ENCODE assay signal across 1 cellular context in the genomic region with DNA sequence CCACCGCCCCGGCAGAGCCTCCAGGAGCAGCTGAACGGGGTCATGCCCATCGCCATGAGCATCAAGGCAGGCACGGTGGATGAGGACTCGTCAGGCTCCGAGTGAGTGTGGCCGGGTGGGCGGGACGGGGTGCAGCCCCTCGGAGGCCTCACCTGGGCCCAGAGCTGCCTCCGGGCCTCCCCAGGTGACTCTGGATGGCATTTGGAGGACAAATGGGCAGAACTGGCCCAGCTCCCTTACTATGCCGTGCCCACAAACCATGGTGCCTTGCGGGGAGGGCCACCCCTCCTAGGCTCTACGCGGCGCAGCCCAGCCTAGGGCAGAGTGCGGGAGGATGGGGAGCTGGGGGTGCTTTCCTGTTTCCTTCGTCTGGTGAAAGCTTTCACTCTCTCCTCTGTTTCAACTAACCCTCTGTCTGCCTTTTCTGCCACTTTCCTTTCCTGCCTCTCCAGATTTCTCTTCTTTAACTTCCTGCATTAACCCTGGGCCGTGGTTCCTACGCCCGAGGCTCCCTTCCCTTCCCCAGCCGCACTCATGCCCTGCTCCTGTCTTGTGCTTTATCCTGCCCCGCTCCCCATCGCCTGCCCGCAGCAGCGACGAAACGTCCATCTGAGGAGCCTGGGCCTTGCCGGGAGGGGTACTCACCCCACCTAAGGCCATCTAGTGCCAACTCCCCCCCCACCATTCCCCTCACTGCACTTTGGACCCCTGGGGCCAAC.
TF ChIP-seq lines count a peak whose summit lies in the region.

No MANE protein-coding gene starts in this region.

TF ChIP-seq in A549, 52 proteins besides CTCF, POLR2A, EP300 and RAD21:
- TF ChIP-seq, protein P1, sequence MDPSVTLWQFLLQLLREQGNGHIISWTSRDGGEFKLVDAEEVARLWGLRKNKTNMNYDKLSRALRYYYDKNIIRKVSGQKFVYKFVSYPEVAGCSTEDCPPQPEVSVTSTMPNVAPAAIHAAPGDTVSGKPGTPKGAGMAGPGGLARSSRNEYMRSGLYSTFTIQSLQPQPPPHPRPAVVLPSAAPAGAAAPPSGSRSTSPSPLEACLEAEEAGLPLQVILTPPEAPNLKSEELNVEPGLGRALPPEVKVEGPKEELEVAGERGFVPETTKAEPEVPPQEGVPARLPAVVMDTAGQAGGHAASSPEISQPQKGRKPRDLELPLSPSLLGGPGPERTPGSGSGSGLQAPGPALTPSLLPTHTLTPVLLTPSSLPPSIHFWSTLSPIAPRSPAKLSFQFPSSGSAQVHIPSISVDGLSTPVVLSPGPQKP (IDR thresholded peaks at IDR 0.05; ENCODE audit: low read depth, low read length): no peak
- no peak for TF ChIP-seq RARB (CRISPR knock-in tag; IDR thresholded peaks at IDR 0.05)
- TF ChIP-seq KDM5A (IDR thresholded peaks at IDR 0.05): no peak
- TF ChIP-seq GATA3 (IDR thresholded peaks at IDR 0.05; ENCODE audit: borderline replicate concordance): no peak
- TF ChIP-seq JUNB (IDR thresholded peaks at IDR 0.05): no peak
- no peak for TF ChIP-seq RNF2 (IDR thresholded peaks at IDR 0.05; ENCODE audit: borderline replicate concordance, low read depth)
- no peak for TF ChIP-seq BCL3 (IDR thresholded peaks at IDR 0.05)
- TF ChIP-seq CHD4 (IDR thresholded peaks at IDR 0.05; ENCODE audit: borderline replicate concordance): no peak
- no peak for TF ChIP-seq FOXS1 (CRISPR knock-in tag; IDR thresholded peaks at IDR 0.05)
- TF ChIP-seq HOXB13 (CRISPR knock-in tag; IDR thresholded peaks at IDR 0.05; ENCODE audit: low read depth): no peak
- TF ChIP-seq ATOH8 (CRISPR knock-in tag; IDR thresholded peaks at IDR 0.05; ENCODE audit: low read depth): no peak
- TF ChIP-seq PHF8 (IDR thresholded peaks at IDR 0.05; ENCODE audit: borderline replicate concordance, low read depth): no peak
- no peak for TF ChIP-seq RFX5 (IDR thresholded peaks at IDR 0.05)
- no peak for TF ChIP-seq NR3C1 (IDR thresholded peaks at IDR 0.05)
- no peak for TF ChIP-seq EHF (CRISPR knock-in tag; IDR thresholded peaks at IDR 0.05)
- no peak for TF ChIP-seq KDM1A (IDR thresholded peaks at IDR 0.05; ENCODE audit: low read depth)
- no peak for TF ChIP-seq CBX8 (IDR thresholded peaks at IDR 0.05)
- TF ChIP-seq, protein P2, sequence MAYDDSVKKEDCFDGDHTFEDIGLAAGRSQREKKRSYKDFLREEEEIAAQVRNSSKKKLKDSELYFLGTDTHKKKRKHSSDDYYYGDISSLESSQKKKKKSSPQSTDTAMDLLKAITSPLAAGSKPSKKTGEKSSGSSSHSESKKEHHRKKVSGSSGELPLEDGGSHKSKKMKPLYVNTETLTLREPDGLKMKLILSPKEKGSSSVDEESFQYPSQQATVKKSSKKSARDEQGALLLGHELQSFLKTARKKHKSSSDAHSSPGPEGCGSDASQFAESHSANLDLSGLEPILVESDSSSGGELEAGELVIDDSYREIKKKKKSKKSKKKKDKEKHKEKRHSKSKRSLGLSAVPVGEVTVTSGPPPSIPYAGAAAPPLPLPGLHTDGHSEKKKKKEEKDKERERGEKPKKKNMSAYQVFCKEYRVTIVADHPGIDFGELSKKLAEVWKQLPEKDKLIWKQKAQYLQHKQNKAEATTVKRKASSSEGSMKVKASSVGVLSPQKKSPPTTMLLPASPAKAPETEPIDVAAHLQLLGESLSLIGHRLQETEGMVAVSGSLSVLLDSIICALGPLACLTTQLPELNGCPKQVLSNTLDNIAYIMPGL (CRISPR knock-in tag; IDR thresholded peaks at IDR 0.05; ENCODE audit: borderline replicate concordance): no peak
- TF ChIP-seq POLR2AphosphoS2 (conservative IDR thresholded peaks at IDR 0.05; ENCODE audit: low read length): no peak
